In the genomic region with DNA sequence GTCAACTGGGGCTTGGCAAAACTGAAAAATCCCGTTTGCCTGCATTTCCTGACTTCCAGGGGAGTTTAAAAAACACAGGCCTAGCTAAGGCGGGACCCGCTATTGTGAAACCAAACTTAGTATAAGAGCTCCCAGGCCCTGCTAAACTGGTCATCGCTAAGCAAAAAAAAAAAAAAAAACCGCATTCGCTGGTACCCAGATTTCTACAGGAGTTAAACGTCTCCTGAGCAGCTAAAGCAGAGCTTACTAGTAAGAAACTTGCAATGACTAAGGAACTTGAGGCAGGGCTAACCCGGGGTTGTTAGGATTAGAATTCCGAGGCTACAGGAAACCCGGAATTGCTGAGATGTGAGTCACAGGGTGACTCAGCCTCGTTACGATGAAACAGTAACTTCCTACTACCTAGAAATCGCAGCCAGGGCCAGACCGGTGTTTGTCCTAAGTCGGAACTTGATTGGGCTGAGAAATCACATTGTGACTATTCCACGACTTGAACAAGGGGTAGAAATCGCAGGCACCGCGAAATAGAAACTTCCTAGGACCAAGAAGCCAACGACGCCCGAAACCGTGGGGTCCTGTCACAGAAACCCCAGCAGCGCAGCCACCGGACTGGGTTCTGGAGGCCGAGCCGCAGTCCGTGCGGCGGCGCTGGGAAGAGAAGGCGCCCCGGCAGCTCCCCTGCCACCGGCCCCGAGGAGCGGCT, we compare ENCODE assay signal across 8 cellular contexts.
DNase-seq lines count a peak whose midpoint lies in the region; ATAC-seq and TF ChIP-seq lines count a peak whose summit lies in the region.

No MANE protein-coding gene starts in this region.

- TF ChIP-seq POLR2A in gastroesophageal sphincter (IDR thresholded peaks at IDR 0.05) = peak; percentile 16 to 37

- H3K9me3 ChIP-seq in gastroesophageal sphincter = peaks cover 0 to 12% (median 0%) of the 10 kb centered on the region in 3 donors
- H3K9me3 ChIP-seq in BE2C = no peaks in the 10 kb centered on the region

- H3K36me3 ChIP-seq in gastroesophageal sphincter = no peaks in the 10 kb centered on the region
- H3K36me3 ChIP-seq in BE2C = no peaks in the 10 kb centered on the region

- H3K27me3 ChIP-seq in gastroesophageal sphincter (peaks cover 100% of the 10 kb centered on the region), BE2C (peaks cover 66% of the 10 kb centered on the region)

- H3K4me1 ChIP-seq in gastroesophageal sphincter (peaks cover 0 to 37% (median 0%) of the 10 kb centered on the region in 3 donors), BE2C (no peaks in the 10 kb centered on the region)

- intact Hi-C loops in activated T-helper 2 cell treated with anti-CD3 and anti-CD28 coated beads, Interferon-gamma antibody, Interleukin-2, Interleukin-4, amounts not matched to agents 10 μg/mL and 5 μg/mL and 100 μg/mL, durations not matched to agents 14 hours and 24 hours and 36 hours (cut with micrococcal nuclease) = loop anchor here (1.0 to 5.0 kb wide), 9 partner anchors 43 to 652 kb away; a partner anchor contains a TSS

- peaks cover 2% of the 10 kb centered on the region for H3K27me3 Mint-ChIP-seq in activated T-helper 2 cell treated with anti-CD3 and anti-CD28 coated beads, Interferon-gamma antibody, Interleukin-2, Interleukin-4, amounts not matched to agents 10 μg/mL and 5 μg/mL and 100 μg/mL, durations not matched to agents 14 hours and 24 hours and 36 hours (ENCODE audit: low read depth)

- peak overlapping the region; percentile 97 for H3K27ac Mint-ChIP-seq in activated T-helper 2 cell treated with anti-CD3 and anti-CD28 coated beads, Interferon-gamma antibody, Interleukin-2, Interleukin-4, amounts not matched to agents 10 μg/mL and 5 μg/mL and 100 μg/mL, durations not matched to agents 14 hours and 24 hours and 36 hours

- DNase-seq in CD1c-positive myeloid dendritic cell (ENCODE audit: extremely low spot score) = peak; percentile 95
- DNase-seq in RWPE1 (ENCODE audit: low spot score) = peak; percentile 97
- peak; percentile 61 for DNase-seq in activated T-helper 2 cell treated with anti-CD3 and anti-CD28 coated beads, Interferon-gamma antibody, Interleukin-2, Interleukin-4, amounts not matched to agents 10 μg/mL and 5 μg/mL and 100 μg/mL, durations not matched to agents 14 hours and 24 hours and 36 hours (ENCODE audit: low spot score)
- DNase-seq in putamen (ENCODE audit: low spot score) = peak; percentile 20
- DNase-seq in BE2C = no peak

- 0 to 6% methylated on average over 9 to 16 of the region's 36 CpGs for WGBS in gastroesophageal sphincter (ENCODE audit: low coverage in 1 of 2), 2 donors

- H3K4me1 Mint-ChIP-seq in activated T-helper 2 cell treated with anti-CD3 and anti-CD28 coated beads, Interferon-gamma antibody, Interleukin-2, Interleukin-4, amounts not matched to agents 10 μg/mL and 5 μg/mL and 100 μg/mL, durations not matched to agents 14 hours and 24 hours and 36 hours (ENCODE audit: low read depth) = peaks cover 24% of the 10 kb centered on the region

- peak overlapping the region; percentile 92 for H3K4me3 Mint-ChIP-seq in activated T-helper 2 cell treated with anti-CD3 and anti-CD28 coated beads, Interferon-gamma antibody, Interleukin-2, Interleukin-4, amounts not matched to agents 10 μg/mL and 5 μg/mL and 100 μg/mL, durations not matched to agents 14 hours and 24 hours and 36 hours (ENCODE audit: low read depth)

- peaks cover 21% of the 10 kb centered on the region for H3K36me3 Mint-ChIP-seq in activated T-helper 2 cell treated with anti-CD3 and anti-CD28 coated beads, Interferon-gamma antibody, Interleukin-2, Interleukin-4, amounts not matched to agents 10 μg/mL and 5 μg/mL and 100 μg/mL, durations not matched to agents 14 hours and 24 hours and 36 hours (ENCODE audit: low read depth)

- TF ChIP-seq CTCF in RWPE1 (conservative IDR thresholded peaks at IDR 0.05; ENCODE audit: low read depth) (no peak), gastroesophageal sphincter (IDR thresholded peaks at IDR 0.05) (no peak), BE2C (IDR thresholded peaks at IDR 0.05; ENCODE audit: low read depth, low read length) (no peak)

- H3K27ac ChIP-seq in RWPE1 (peak overlapping the region; percentile 95), gastroesophageal sphincter (peak overlapping the region; percentile 69 to 83 (median 79))

- H3K4me3 ChIP-seq in gastroesophageal sphincter (peak overlapping the region; percentile 41 to 57), BE2C (ENCODE audit: low read depth, low read length) (no peak overlapping the region)

- TF ChIP-seq EP300 in gastroesophageal sphincter (IDR thresholded peaks at IDR 0.05) = no peak

- peaks cover 17% of the 10 kb centered on the region for H3K9me3 Mint-ChIP-seq in activated T-helper 2 cell treated with anti-CD3 and anti-CD28 coated beads, Interferon-gamma antibody, Interleukin-2, Interleukin-4, amounts not matched to agents 10 μg/mL and 5 μg/mL and 100 μg/mL, durations not matched to agents 14 hours and 24 hours and 36 hours

- CTCF ChIA-PET in RWPE1 (lab: Yijun Ruan, JAX) = interaction anchor here (0.6 to 1.1 kb wide), 2 partner anchors 115 to 149 kb away, joined by 4 to 5 read pairs; no protein-coding TSS in a partner anchor

- POLR2A ChIA-PET in RWPE1 (lab: Yijun Ruan, JAX; ENCODE audit: low non-redundant PET) = interaction anchor here (0.6 to 1.0 kb wide), 2 partner anchors 57 to 272 kb away, joined by 3 to 7 read pairs; no protein-coding TSS in a partner anchor

- peak; percentile 39 for ATAC-seq in GM19372 (IDR thresholded peaks at IDR 0.05; ENCODE audit: low read depth, unreplicated experiment)
- peak; percentile 32 for ATAC-seq in HG03469 (IDR thresholded peaks at IDR 0.05; ENCODE audit: unreplicated experiment)
- peak; percentile 90 for ATAC-seq in gastroesophageal sphincter

Comparison
In these comparisons a context has a peak if more than half of its experiments do, and no peak if none do; other contexts are left out.
1. ATAC-seq: peak in every context shown above with its lines; median percentile 90 in gastroesophageal sphincter; 39 in GM19372; 32 in HG03469.